22 cellular contexts compared by ENCODE assay signal in genomic region chr9:113598883-113599282, GRCh38.
DNase-seq lines count a peak whose midpoint lies in the region; ATAC-seq and TF ChIP-seq lines count a peak whose summit lies in the region.
"Had no signal": no experiment of that assay in that cellular context is flagged by ENCODE, and none has a peak within 500 bp of the region (broad histone marks: within the 10 kb centered on the region; RNA-seq: fewer than 3 reads in every experiment).

No MANE protein-coding gene starts in this region.

- H3K27me3 ChIP-seq in left ventricle myocardium inferior (ENCODE audit: low read depth) (no peaks in the 10 kb centered on the region), brain microvascular endothelial cell (replicated peaks) (no peaks in the 10 kb centered on the region), vagina (no peaks in the 10 kb centered on the region)
- H3K27me3 ChIP-seq: breast epithelium, dorsolateral prefrontal cortex, esophagus muscularis mucosa, thyroid gland had no signal

- H3K27ac Mint-ChIP-seq in nephron = peak overlapping the region; percentile 66 to 83 (median 76)
- no peak overlapping the region for H3K27ac Mint-ChIP-seq in activated CD8-positive, alpha-beta T cell treated with anti-CD3 and anti-CD28 coated beads for 36 hours
- H3K27ac Mint-ChIP-seq: activated CD4-positive, alpha-beta memory T cell treated with anti-CD3 and anti-CD28 coated beads for 36 hours had no signal

- H3K4me1 Mint-ChIP-seq in nephron = peaks cover 83% of the 10 kb centered on the region
- H3K4me1 Mint-ChIP-seq in activated CD8-positive, alpha-beta T cell treated with anti-CD3 and anti-CD28 coated beads for 36 hours (ENCODE audit: low read depth) = peaks cover 14% of the 10 kb centered on the region

- CTCF ChIA-PET in activated CD8-positive, alpha-beta T cell treated with anti-CD3 and anti-CD28 coated beads for 36 hours (lab: Charles Lee) = interaction anchor here (27.7 kb wide), 1 partner anchor 56 kb away, joined by 621 read pairs; no protein-coding TSS in a partner anchor

- H3K27ac ChIP-seq in left ventricle myocardium inferior (replicated peaks) = peak overlapping the region; percentile 94
- H3K27ac ChIP-seq in brain microvascular endothelial cell = peak overlapping the region; percentile 43
- H3K27ac ChIP-seq in vagina = peak overlapping the region; percentile 28
- H3K27ac ChIP-seq: thyroid gland, VCaP had no signal

- H3K27me3 Mint-ChIP-seq in nephron (ENCODE audit: low read depth) = peaks cover 5% of the 10 kb centered on the region
- H3K27me3 Mint-ChIP-seq in activated CD8-positive, alpha-beta T cell treated with anti-CD3 and anti-CD28 coated beads for 36 hours = no peaks in the 10 kb centered on the region
- H3K27me3 Mint-ChIP-seq: activated CD4-positive, alpha-beta memory T cell treated with anti-CD3 and anti-CD28 coated beads for 36 hours; stimulated activated memory B cell treated with anti-CD40 and anti-IgM and Interleukin-4, amounts not matched to agents 10 μg/mL and 1 μg/mL and 100 μg/mL, for 72 hours had no signal

- in situ Hi-C loops in brain microvascular endothelial cell (cut with HindIII; ENCODE audit: low pct_ligation_motif_present, low sequenced_read_pairs) = no loop called here

- POLR2A ChIA-PET in activated CD8-positive, alpha-beta T cell treated with anti-CD3 and anti-CD28 coated beads for 36 hours (lab: Charles Lee) = interaction anchor here (1.1 kb wide), 1 partner anchor 56 kb away, joined by 6 read pairs; no protein-coding TSS in a partner anchor

- ATAC-seq in Right ventricle myocardium inferior (no peak), HG03457 (IDR thresholded peaks at IDR 0.05; ENCODE audit: unreplicated experiment) (no peak)
- no peak for ATAC-seq in activated CD8-positive, alpha-beta T cell treated with anti-CD3 and anti-CD28 coated beads for 36 hours
- ATAC-seq: activated naive CD4-positive, alpha-beta T cell treated with anti-CD3 and anti-CD28 coated beads, Interleukin-2, amount 50 U/mL, for 72 hours; activated T-cell treated with anti-CD3 and anti-CD28 coated beads, Interleukin-2, amount 50 U/mL, for 4 hours; stimulated activated memory B cell treated with anti-CD40 and anti-IgM and Interleukin-4, amounts not matched to agents 10 μg/mL and 1 μg/mL and 100 μg/mL, for 72 hours had no signal

- no peaks in the 10 kb centered on the region for H3K9me3 Mint-ChIP-seq in nephron
- H3K9me3 Mint-ChIP-seq in activated CD8-positive, alpha-beta T cell treated with anti-CD3 and anti-CD28 coated beads for 36 hours = no peaks in the 10 kb centered on the region
- H3K9me3 Mint-ChIP-seq: activated CD4-positive, alpha-beta memory T cell treated with anti-CD3 and anti-CD28 coated beads for 36 hours; activated naive CD4-positive, alpha-beta T cell treated with anti-CD3 and anti-CD28 coated beads, Interleukin-2, amount 50 U/mL, for 72 hours; activated T-cell treated with anti-CD3 and anti-CD28 coated beads, Interleukin-2, amount 50 U/mL, for 4 hours; immature natural killer cell; stimulated activated memory B cell treated with anti-CD40 and anti-IgM and Interleukin-4, amounts not matched to agents 10 μg/mL and 1 μg/mL and 100 μg/mL, for 72 hours had no signal

- H3K4me1 ChIP-seq in left ventricle myocardium inferior (peaks cover 97% of the 10 kb centered on the region), vagina (peaks cover 75% of the 10 kb centered on the region)

- no peak for TF ChIP-seq POLR2A in vagina (IDR thresholded peaks at IDR 0.05)

- peak overlapping the region; percentile 82 for H3K4me3 ChIP-seq in left ventricle myocardium inferior
- H3K4me3 ChIP-seq in brain microvascular endothelial cell (ENCODE audit: low read depth, low read length) = no peak overlapping the region
- no peak overlapping the region for H3K4me3 ChIP-seq in vagina
- H3K4me3 ChIP-seq: breast epithelium, dorsolateral prefrontal cortex, esophagus muscularis mucosa, thyroid gland had no signal

- DNase-seq in left ventricle myocardium inferior = no peak
- DNase-seq in Right ventricle myocardium inferior (ENCODE audit: missing footprints) = no peak
- no peak for DNase-seq in brain microvascular endothelial cell
- no peak for DNase-seq in vagina (ENCODE audit: extremely low spot score in 2 of 2)
- no peak for DNase-seq in activated CD8-positive, alpha-beta T cell treated with anti-CD3 and anti-CD28 coated beads for 36 hours
- no peak for DNase-seq in COLO668 (lab: John Stamatoyannopoulos, UW; ENCODE audit: unreplicated experiment)
- DNase-seq: ACHN; activated CD4-positive, alpha-beta memory T cell treated with anti-CD3 and anti-CD28 coated beads for 36 hours; activated T-cell treated with anti-CD3 and anti-CD28 coated beads, Interleukin-2, amount 50 U/mL, for 4 hours; DMS79 treated with DMSO at 0.1 percent for 48 hours; dorsolateral prefrontal cortex; immature natural killer cell; NCI-H1048; NCI-H2081 treated with DMSO at 0.1 percent for 48 hours; thyroid gland had no signal

- H3K9me3 ChIP-seq in left ventricle myocardium inferior (replicated peaks) (no peaks in the 10 kb centered on the region), vagina (no peaks in the 10 kb centered on the region)
- H3K9me3 ChIP-seq: breast epithelium, esophagus muscularis mucosa, thyroid gland had no signal

- intact Hi-C loops in left ventricle myocardium inferior (cut with micrococcal nuclease) (no loop called here), Right ventricle myocardium inferior (cut with DNase I) (no loop called here), vagina (cut with DNase I) (no loop called here)
- intact Hi-C loops in activated CD8-positive, alpha-beta T cell treated with anti-CD3 and anti-CD28 coated beads for 36 hours (cut with micrococcal nuclease) = no loop called here

- peaks cover 31% of the 10 kb centered on the region for H3K36me3 ChIP-seq in left ventricle myocardium inferior
- H3K36me3 ChIP-seq in brain microvascular endothelial cell (replicated peaks) = peaks cover 24% of the 10 kb centered on the region
- peaks cover 0 to 27% of the 10 kb centered on the region in 2 donors for H3K36me3 ChIP-seq in vagina

- peaks cover 17% of the 10 kb centered on the region for H3K36me3 Mint-ChIP-seq in nephron (ENCODE audit: low read depth)
- peaks cover 19% of the 10 kb centered on the region for H3K36me3 Mint-ChIP-seq in activated CD8-positive, alpha-beta T cell treated with anti-CD3 and anti-CD28 coated beads for 36 hours (ENCODE audit: low read depth)

- peak overlapping the region; percentile 2 to 41 (median 28) for H3K4me3 Mint-ChIP-seq in nephron
- no peak overlapping the region for H3K4me3 Mint-ChIP-seq in activated CD8-positive, alpha-beta T cell treated with anti-CD3 and anti-CD28 coated beads for 36 hours
- H3K4me3 Mint-ChIP-seq: activated CD4-positive, alpha-beta memory T cell treated with anti-CD3 and anti-CD28 coated beads for 36 hours; activated T-cell treated with anti-CD3 and anti-CD28 coated beads, Interleukin-2, amount 50 U/mL, for 4 hours; immature natural killer cell; stimulated activated memory B cell treated with anti-CD40 and anti-IgM and Interleukin-4, amounts not matched to agents 10 μg/mL and 1 μg/mL and 100 μg/mL, for 72 hours had no signal

- TF ChIP-seq CTCF in left ventricle myocardium inferior (IDR thresholded peaks at IDR 0.05; ENCODE audit: borderline replicate concordance) (no peak), brain microvascular endothelial cell (IDR thresholded peaks at IDR 0.05; ENCODE audit: low read depth, low read length, missing control alignments) (no peak), nephron (IDR thresholded peaks at IDR 0.05; ENCODE audit: unreplicated experiment in 3 of 3) (no peak), vagina (IDR thresholded peaks at IDR 0.05) (no peak)
- no peak for TF ChIP-seq CTCF in activated CD8-positive, alpha-beta T cell treated with anti-CD3 and anti-CD28 coated beads for 36 hours (IDR thresholded peaks at IDR 0.05)

Comparison
In these comparisons a context has a peak if more than half of its experiments do, and no peak if none do; other contexts are left out.
1. H3K27ac ChIP-seq: peak in every context shown above with its lines; median percentile 94 in left ventricle myocardium inferior; 43 in brain microvascular endothelial cell; 28 in vagina.